In genomic region chr2:42223067-42223636, GRCh38 we compare ENCODE assay signal across 19 cellular contexts. TPM values are rescaled to one million over a fixed set of nuclear protein-coding genes. Genes with fewer than 3 reads are reported as not detected.
DNase-seq lines count a peak whose midpoint lies in the region; ATAC-seq, FAIRE-seq and TF ChIP-seq lines count a peak whose summit lies in the region.
"Had no signal": no experiment of that assay in that cellular context is flagged by ENCODE, and none has a peak within 500 bp of the region (broad histone marks: within the 10 kb centered on the region; RNA-seq: fewer than 3 reads in every experiment).

No MANE protein-coding gene starts in this region.

- H3K18ac ChIP-seq in mesenchymal stem cell (ENCODE audit: low read depth in 1 of 2, low read length in 2 of 2) = no peak overlapping the region

- H4K8ac ChIP-seq in mesenchymal stem cell (ENCODE audit: low read length) = no peak overlapping the region

- H3K4me1 Mint-ChIP-seq in activated naive CD8-positive, alpha-beta T cell treated with anti-CD3 and anti-CD28 coated beads, Interleukin-2, amount 50 U/mL, for 24 hours = peaks cover 69% of the 10 kb centered on the region

- H2BK12ac ChIP-seq in mesenchymal stem cell (ENCODE audit: low read length in 2 of 2) = no peak overlapping the region

- CTCF ChIA-PET in HepG2 (lab: Yijun Ruan, JAX; ENCODE audit: low intra/inter-chr PET ratio, low total read pairs) = no interaction called here

- H4K91ac ChIP-seq in mesenchymal stem cell (ENCODE audit: low read length) = no peak overlapping the region

- H3K9me3 Mint-ChIP-seq in activated naive CD8-positive, alpha-beta T cell treated with anti-CD3 and anti-CD28 coated beads, Interleukin-2, amount 50 U/mL, for 24 hours = no peaks in the 10 kb centered on the region
- H3K9me3 Mint-ChIP-seq: natural killer cell had no signal

- intact Hi-C loops in HepG2 (cut with micrococcal nuclease; ENCODE audit: unreplicated experiment) = no loop called here
- intact Hi-C loops in right lobe of liver (cut with DNase I) = no loop called here

- H3K27me3 ChIP-seq in HepG2 (ENCODE audit: control insufficient read depth in 1 of 2, insufficient read depth in 2 of 2, low read length in 2 of 2) = no peaks in the 10 kb centered on the region
- no peaks in the 10 kb centered on the region for H3K27me3 ChIP-seq in right lobe of liver
- H3K27me3 ChIP-seq in mesenchymal stem cell (ENCODE audit: control insufficient read depth in 1 of 2, insufficient read depth in 1 of 2, low read length in 2 of 2) = no peaks in the 10 kb centered on the region

- TF ChIP-seq POLR2A in HepG2 (IDR thresholded peaks at IDR 0.05; ENCODE audit: insufficient read depth in 1 of 2, low read depth in 2 of 2, low read length in 2 of 2) (no peak), right lobe of liver (IDR thresholded peaks at IDR 0.05) (no peak)

- H3K4me3 Mint-ChIP-seq in activated naive CD8-positive, alpha-beta T cell treated with anti-CD3 and anti-CD28 coated beads, Interleukin-2, amount 50 U/mL, for 24 hours = no peak overlapping the region
- H3K4me3 Mint-ChIP-seq: natural killer cell had no signal

- TF ChIP-seq CTCF in HepG2 (CRISPR knock-in tag; IDR thresholded peaks at IDR 0.05) (no peak), right lobe of liver (IDR thresholded peaks at IDR 0.05) (no peak)

- H3K4me3 ChIP-seq in HepG2 (replicated peaks in 1 of 3; ENCODE audit: insufficient read depth in 1 of 3, low read depth in 2 of 3, low read length in 3 of 3) = no peak overlapping the region
- no peak overlapping the region for H3K4me3 ChIP-seq in right lobe of liver
- H3K4me3 ChIP-seq in mesenchymal stem cell (ENCODE audit: insufficient read depth in 1 of 2, low read depth in 1 of 2, low read length in 2 of 2) = no peak overlapping the region

- H2AFZ ChIP-seq in HepG2 (ENCODE audit: low read length) = no peak overlapping the region
- H2AFZ ChIP-seq in mesenchymal stem cell (ENCODE audit: low read depth, low read length) = no peak overlapping the region

- H3K9ac ChIP-seq in HepG2 (ENCODE audit: insufficient read depth, low read depth, low read length) (no peak overlapping the region), mesenchymal stem cell (ENCODE audit: low read length) (peak overlapping the region; percentile 33)

- H3K9me3 ChIP-seq in HepG2 (ENCODE audit: low read length) (no peaks in the 10 kb centered on the region), right lobe of liver (no peaks in the 10 kb centered on the region), mesenchymal stem cell (ENCODE audit: control insufficient read depth, low read length) (no peaks in the 10 kb centered on the region)

- no peak overlapping the region for H2BK15ac ChIP-seq in mesenchymal stem cell (ENCODE audit: low read depth, poor library complexity, severe bottlenecking)

- no peak overlapping the region for H2BK120ac ChIP-seq in mesenchymal stem cell (ENCODE audit: low read depth, low read length)

- H3K14ac ChIP-seq in mesenchymal stem cell (ENCODE audit: low read length in 2 of 2) = no peak overlapping the region

- no peaks in the 10 kb centered on the region for H3K27me3 Mint-ChIP-seq in activated naive CD8-positive, alpha-beta T cell treated with anti-CD3 and anti-CD28 coated beads, Interleukin-2, amount 50 U/mL, for 24 hours

- peaks cover 100% of the 10 kb centered on the region for H3K79me2 ChIP-seq in HepG2 (ENCODE audit: insufficient read depth, low read length)

- FAIRE-seq in HepG2 (lab: Jason Lieb, UNC) = no peak

- H3K4me2 ChIP-seq in HepG2 (ENCODE audit: low read depth, low read length) (peak overlapping the region; percentile 3; the same call in 1 of the 2 replicates), mesenchymal stem cell (ENCODE audit: low read length, poor library complexity, severe bottlenecking) (no peak overlapping the region)

- BruUV-seq in HepG2 (replicated peaks; lab: Mats Ljungman, UMichigan) = no TSS peak

- no peak overlapping the region for H2AK5ac ChIP-seq in mesenchymal stem cell (ENCODE audit: low read length, severe bottlenecking)

- H3K79me1 ChIP-seq in mesenchymal stem cell (replicated peaks; ENCODE audit: low read length, poor library complexity, severe bottlenecking) = peaks cover 10% of the 10 kb centered on the region

- H3K36me3 ChIP-seq in HepG2 (replicated peaks in 1 of 2; ENCODE audit: control insufficient read depth in 1 of 2, insufficient read depth in 2 of 2, low read length in 2 of 2) (peaks cover 10 to 52% of the 10 kb centered on the region in 2 experiments), right lobe of liver (no peaks in the 10 kb centered on the region), mesenchymal stem cell (ENCODE audit: control insufficient read depth in 1 of 2, insufficient read depth in 2 of 2, low read depth in 1 of 2, low read length in 2 of 2) (no peaks in the 10 kb centered on the region)

- in situ Hi-C loops in HepG2 (cut with HindIII; ENCODE audit: extremely low pct_ligation_motif_present, low pct_unique_long_range_greater_than_20kb) = no loop called here

- H3K23ac ChIP-seq in mesenchymal stem cell (ENCODE audit: low read length in 2 of 2) = no peak overlapping the region

- H3K4ac ChIP-seq in mesenchymal stem cell (ENCODE audit: low read depth in 1 of 2, low read length in 2 of 2) = no peak overlapping the region

- DNase-seq in HepG2 (ENCODE audit: low spot score) = no peak
- DNase-seq in right lobe of liver = no peak
- no peak for DNase-seq in activated naive CD8-positive, alpha-beta T cell treated with anti-CD3 and anti-CD28 coated beads, Interleukin-2, amount 50 U/mL, for 24 hours
- DNase-seq in mesenchymal stem cell = no peak
- no peak for DNase-seq in ureter (ENCODE audit: low spot score)
- DNase-seq in middle frontal gyrus (ENCODE audit: extremely low spot score, low spot score) = no peak
- DNase-seq: activated CD4-positive, alpha-beta T cell treated with anti-CD3 and anti-CD28 coated beads for 48 hours; activated CD8-positive, alpha-beta memory T cell treated with anti-CD3 and anti-CD28 coated beads, Interleukin-2, amount 50 U/mL, for 4 hours; activated naive CD4-positive, alpha-beta T cell treated with Interleukin-2 at 50 U/mL for 16 hours; erythroblast; MM.1S; natural killer cell; NCI-H187 treated with DMSO at 0.1 percent for 48 hours; NCI-H446 treated with DMSO at 0.1 percent for 48 hours; stimulated activated CD4-positive, alpha-beta T cell treated with anti-CD3 and anti-CD28 coated beads, Interleukin-15, amount 100 ng/mL, for 24 hours; stimulated activated naive CD8-positive, alpha-beta T cell treated with anti-CD3 and anti-CD28 coated beads, Interleukin-15, Interleukin-2, amounts not matched to agents 100 U/mL and 50 U/mL, for 24 hours; T1000 had no signal

- H3K27ac Mint-ChIP-seq in activated naive CD8-positive, alpha-beta T cell treated with anti-CD3 and anti-CD28 coated beads, Interleukin-2, amount 50 U/mL, for 24 hours = peak overlapping the region; percentile 18

- H4K20me1 ChIP-seq in HepG2 (ENCODE audit: insufficient read depth, low read length) = peaks cover 100% of the 10 kb centered on the region

- H3K36me3 Mint-ChIP-seq in activated naive CD8-positive, alpha-beta T cell treated with anti-CD3 and anti-CD28 coated beads, Interleukin-2, amount 50 U/mL, for 24 hours (ENCODE audit: low read depth) = peaks cover 7% of the 10 kb centered on the region
- H3K36me3 Mint-ChIP-seq: natural killer cell had no signal

- POLR2A ChIA-PET in HepG2 (lab: Yijun Ruan, JAX) = interaction anchor here (0.7 to 1.0 kb wide), 2 partner anchors 81 to 87 kb away, joined by 3 to 5 read pairs; no protein-coding TSS in a partner anchor

- H3K27ac ChIP-seq in HepG2 (ENCODE audit: extremely low read length, insufficient read depth, low read length) = peak overlapping the region; percentile 42
- no peak overlapping the region for H3K27ac ChIP-seq in right lobe of liver
- H3K27ac ChIP-seq in mesenchymal stem cell (ENCODE audit: low read length, poor library complexity, severe bottlenecking) = no peak overlapping the region

- TF ChIP-seq EP300 in HepG2 (IDR thresholded peaks at IDR 0.05; ENCODE audit: low read depth in 2 of 2, low read length in 2 of 2) = no peak
- no peak for TF ChIP-seq EP300 in HepG2 (CRISPR knock-in tag; IDR thresholded peaks at IDR 0.05; ENCODE audit: borderline replicate concordance)

- TF ChIP-seq RAD21 in HepG2 (CRISPR knock-in tag; IDR thresholded peaks at IDR 0.05) = no peak

- no peak overlapping the region for H2BK5ac ChIP-seq in mesenchymal stem cell (ENCODE audit: low read depth, low read length, poor library complexity, severe bottlenecking)

- H3K4me1 ChIP-seq in HepG2 (ENCODE audit: insufficient read depth, low read length) (peaks cover 98% of the 10 kb centered on the region), right lobe of liver (no peaks in the 10 kb centered on the region), mesenchymal stem cell (ENCODE audit: control insufficient read depth, insufficient read depth, low read depth, low read length) (peaks cover 2% of the 10 kb centered on the region)

- WGBS in HepG2 (ENCODE audit: low lambda C conversion rate) = 73% methylated on average over 4 of the region's 4 CpGs
- whole genome bisulfite sequencing in right lobe of liver (ENCODE audit: insufficient coverage, low coverage, low lambda C conversion rate, missing lambda C conversion rate) = 76% methylated on average over 4 of the region's 4 CpGs
- WGBS in mesenchymal stem cell = no CpG with 5 or more reads among the region's 4 CpGs

- ATAC-seq in HepG2 (no peak), right lobe of liver (no peak), GM18907 (IDR thresholded peaks at IDR 0.05; ENCODE audit: unreplicated experiment) (no peak), HG02642 (IDR thresholded peaks at IDR 0.05; ENCODE audit: poor library complexity, unreplicated experiment) (no peak)
- no peak for ATAC-seq in activated naive CD8-positive, alpha-beta T cell treated with anti-CD3 and anti-CD28 coated beads, Interleukin-2, amount 50 U/mL, for 24 hours
- ATAC-seq: natural killer cell; stimulated activated naive CD8-positive, alpha-beta T cell treated with anti-CD3 and anti-CD28 coated beads, Interleukin-15, Interleukin-2, amounts not matched to agents 100 U/mL and 50 U/mL, for 24 hours had no signal

RNA-seq across cellular contexts. Expression of gene EML4, which starts 54.0 kb away (rescaled TPM):
- total RNA-seq in HepG2 (2016; rRNA removed; fragmentation: Illumina TruSeq; extraction: Trizol) = 243 and 362 TPM in 2 replicates
- 33.1 and 38.2 TPM in 2 replicates for total RNA-seq in HepG2 (2016; cell fraction: cytosol; rRNA removed; fragmentation: Illumina TruSeq; extraction: Trizol; ENCODE audit: low read depth)
- 236 and 353 TPM in 2 replicates for total RNA-seq in HepG2 (2016; cell fraction: insoluble cytoplasmic fraction; rRNA removed; fragmentation: Illumina TruSeq; extraction: Trizol)
- total RNA-seq in HepG2 (2016; cell fraction: membrane; rRNA removed; fragmentation: Illumina TruSeq; extraction: Trizol) = 84.2 and 89.8 TPM in 2 replicates
- total RNA-seq in HepG2 (2016; cell fraction: nucleus; rRNA removed; fragmentation: Illumina TruSeq; extraction: Trizol) = 261 and 283 TPM in 2 replicates
- 355 and 476 TPM in 2 replicates for polyA plus RNA-seq in HepG2 (2011; rRNA removed)
- 199 and 296 TPM in 2 replicates for polyA plus RNA-seq in HepG2 (2011; cell fraction: cytosol; rRNA removed)
- 364 and 369 TPM in 2 replicates for polyA plus RNA-seq in HepG2 (2011; cell fraction: nucleus; rRNA removed)
- polyA plus RNA-seq in HepG2 (2012) = 244 and 400 TPM in 2 replicates
- 6.9 and 8.0 TPM in 2 replicates for polyA plus RNA-seq in HepG2 (2016; cell fraction: cytosol; fragmentation: Illumina TruSeq; extraction: Trizol; ENCODE audit: low read depth)
- 247 and 266 TPM in 2 replicates for polyA plus RNA-seq in HepG2 (2016; cell fraction: insoluble cytoplasmic fraction; fragmentation: Illumina TruSeq; extraction: Trizol; ENCODE audit: low read depth)
- polyA plus RNA-seq in HepG2 (2016; cell fraction: membrane; fragmentation: Illumina TruSeq; extraction: Trizol; ENCODE audit: low read depth) = 32.1 and 33.7 TPM in 2 replicates
- 219 and 231 TPM in 2 replicates for polyA plus RNA-seq in HepG2 (2016; cell fraction: nucleus; fragmentation: Illumina TruSeq; extraction: Trizol; ENCODE audit: insufficient read depth, low read depth)
- 36.9 and 556 TPM in 2 replicates for polyA minus RNA-seq in HepG2 (2011; rRNA and poly(A)+ RNA removed; ENCODE audit: low replicate concordance)
- polyA minus RNA-seq in HepG2 (2011; cell fraction: cytosol; rRNA and poly(A)+ RNA removed) = 400 and 421 TPM in 2 replicates
- 1,279 and 1,350 TPM in 2 replicates for polyA minus RNA-seq in HepG2 (2011; cell fraction: nucleus; rRNA and poly(A)+ RNA removed)
- total RNA-seq in right lobe of liver = 10 to 100 TPM; 28.3 to 55.7 (median 36.7) TPM
- polyA plus RNA-seq in mesenchymal stem cell (2013, experiment 1 of 2) = 24.9 TPM
- polyA plus RNA-seq in mesenchymal stem cell (2013, experiment 2 of 2) = 24.4 TPM
- 99.1 TPM for total RNA-seq in ureter
